8 cellular contexts compared by ENCODE assay signal in genomic region chr22:39306456-39307361, GRCh38. TPM values are rescaled to one million over a fixed set of nuclear protein-coding genes. Genes with fewer than 3 reads are reported as not detected.
DNase-seq lines count a peak whose midpoint lies in the region; ATAC-seq and TF ChIP-seq lines count a peak whose summit lies in the region.

No MANE protein-coding gene starts in this region.

- H3K9me3 ChIP-seq in WERI-Rb-1 (ENCODE audit: severe bottlenecking): no peaks in the 10 kb centered on the region

- H3K4me3 Mint-ChIP-seq in natural killer cell: no peak overlapping the region

- H3K27ac ChIP-seq in WERI-Rb-1: no peak overlapping the region

- H3K27me3 ChIP-seq in WERI-Rb-1 (ENCODE audit: insufficient read depth, low read depth, severe bottlenecking): no peaks in the 10 kb centered on the region

- H3K36me3 Mint-ChIP-seq in natural killer cell: no peaks in the 10 kb centered on the region

- no peak overlapping the region for H3K4me3 ChIP-seq in WERI-Rb-1 (ENCODE audit: low read depth, low read length)

- H3K36me3 ChIP-seq in WERI-Rb-1: peaks cover 4% of the 10 kb centered on the region

- H3K27ac Mint-ChIP-seq in natural killer cell: no peak overlapping the region

- peak; percentile 86 for TF ChIP-seq CTCF in WERI-Rb-1 (IDR thresholded peaks at IDR 0.05; ENCODE audit: low read depth, low read length)
- TF ChIP-seq CTCF in natural killer cell (IDR thresholded peaks at IDR 0.05): peak; percentile 16

- DNase-seq in activated gamma-delta T cell treated with Interleukin-2 at 50 U/mL for 16 hours: peak; percentile 59
- DNase-seq in activated gamma-delta T cell (lab: John Stamatoyannopoulos, UW): no peak
- peak; percentile 76 for DNase-seq in WERI-Rb-1
- peak; percentile 84 for DNase-seq in dermis blood vessel endothelial cell
- DNase-seq in natural killer cell: no peak
- no peak for DNase-seq in NCI-H1092 treated with DMSO at 0.1 percent for 48 hours (lab: John Stamatoyannopoulos, UW)

- intact Hi-C loops in natural killer cell (cut with micrococcal nuclease): no loop called here

- H3K4me1 Mint-ChIP-seq in natural killer cell: peaks cover 4 to 14% of the 10 kb centered on the region in 2 donors

- ATAC-seq in natural killer cell (peak in 2 of 3 donors; percentile 32 to 47), HG03469 (IDR thresholded peaks at IDR 0.05; ENCODE audit: unreplicated experiment) (no peak), GM21717 (IDR thresholded peaks at IDR 0.05; ENCODE audit: unreplicated experiment) (no peak)

- H3K9me3 Mint-ChIP-seq in natural killer cell: no peaks in the 10 kb centered on the region

- no peaks in the 10 kb centered on the region for H3K27me3 Mint-ChIP-seq in natural killer cell (ENCODE audit: low read depth in 2 of 2)

RNA-seq across cellular contexts. Expression of gene RPL3, which starts 12.7 kb away (rescaled TPM):
- total RNA-seq in dermis blood vessel endothelial cell (2,901 and 3,143 TPM in 2 replicates), natural killer cell (1,000 to 10,000 TPM; 1,534 to 1,757 (median 1,614) TPM)

RNA-seq across cellular contexts. Expression of gene SYNGR1, which starts 43.1 kb away (rescaled TPM):
- 0.98 and 1.0 TPM in 2 replicates for total RNA-seq in dermis blood vessel endothelial cell
- total RNA-seq in natural killer cell: 10 to 100 TPM; 30.3 to 35.7 (median 31.3) TPM

Comparison
In these comparisons a context has a peak if more than half of its experiments do, and no peak if none do; other contexts are left out.
1. DNase-seq: peak in activated gamma-delta T cell treated with Interleukin-2 at 50 U/mL for 16 hours (single experiment), WERI-Rb-1 (single experiment) and dermis blood vessel endothelial cell (single experiment); none in activated gamma-delta T cell (single experiment), natural killer cell (single experiment) and NCI-H1092 treated with DMSO at 0.1 percent for 48 hours (single experiment).
2. ATAC-seq: peak in natural killer cell (2 of 3); none in HG03469 (single experiment) and GM21717 (single experiment).
3. RNA of gene SYNGR1, which starts 43.1 kb away (total RNA-seq): 30.3 to 35.7 TPM in natural killer cell; 0.98 to 1.0 TPM in dermis blood vessel endothelial cell; every median in the first group is over 10 times any median in the second.